Comparison of ENCODE assay signal across 8 cellular contexts in the genomic region with DNA sequence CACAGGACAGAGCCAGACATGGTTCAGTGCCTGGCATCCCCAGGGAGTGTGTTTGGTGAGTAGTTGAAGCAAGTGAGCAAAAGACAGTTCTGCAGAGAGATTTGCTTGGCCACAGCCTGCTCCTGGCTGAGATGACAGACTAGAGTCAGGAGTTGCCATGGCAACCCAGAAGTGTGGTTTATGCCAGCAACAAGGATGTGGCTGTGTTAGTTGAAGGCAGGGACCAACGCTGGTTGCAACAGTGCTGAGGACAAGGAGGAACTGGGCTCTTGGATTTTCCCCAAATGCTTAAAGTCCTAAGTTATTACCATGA. TPM values are rescaled to one million over a fixed set of nuclear protein-coding genes. Genes with fewer than 3 reads are reported as not detected.
DNase-seq lines count a peak whose midpoint lies in the region; ATAC-seq and TF ChIP-seq lines count a peak whose summit lies in the region.

No MANE protein-coding gene starts in this region.

- in situ Hi-C loops in brain microvascular endothelial cell (cut with HindIII; ENCODE audit: low pct_ligation_motif_present, low sequenced_read_pairs): no loop called here

- H3K27ac ChIP-seq in brain microvascular endothelial cell (no peak overlapping the region), thoracic aorta (peak overlapping the region; percentile 68 to 70)

- ATAC-seq in thoracic aorta (ENCODE audit: insufficient number of reproducible peaks, low FRiP score, low read depth) (peak; percentile 85), HG03469 (IDR thresholded peaks at IDR 0.05; ENCODE audit: unreplicated experiment) (no peak), GM21529 (IDR thresholded peaks at IDR 0.05; ENCODE audit: unreplicated experiment) (no peak)

- TF ChIP-seq CTCF in brain microvascular endothelial cell (IDR thresholded peaks at IDR 0.05; ENCODE audit: low read depth, low read length, missing control alignments): no peak
- TF ChIP-seq CTCF in thoracic aorta (IDR thresholded peaks at IDR 0.05): no peak

- H3K9me3 ChIP-seq in thoracic aorta: no peaks in the 10 kb centered on the region

- H3K27me3 ChIP-seq in brain microvascular endothelial cell (replicated peaks) (no peaks in the 10 kb centered on the region), thoracic aorta (replicated peaks; ENCODE audit: insufficient read depth) (no peaks in the 10 kb centered on the region)

- H3K4me3 ChIP-seq in brain microvascular endothelial cell (ENCODE audit: low read depth, low read length): no peak overlapping the region
- H3K4me3 ChIP-seq in thoracic aorta: peak overlapping the region; percentile 4

- H3K36me3 ChIP-seq in brain microvascular endothelial cell (replicated peaks) (no peaks in the 10 kb centered on the region), thoracic aorta (no peaks in the 10 kb centered on the region)

- DNase-seq in Daoy (ENCODE audit: low read depth) (peak; percentile 78), NAMALWA (ENCODE audit: low spot score) (peak; percentile 39), brain microvascular endothelial cell (peak; percentile 78), kidney glomerular epithelial cell (lab: John Stamatoyannopoulos, UW) (peak; percentile 99), thoracic aorta (ENCODE audit: low spot score) (peak; percentile 86), NCI-H1930 (lab: John Stamatoyannopoulos, UW) (no peak)

- peaks cover 0 to 33% of the 10 kb centered on the region in 2 donors for H3K4me1 ChIP-seq in thoracic aorta (ENCODE audit: control insufficient read depth in 1 of 2, low read depth in 2 of 2)

RNA-seq across cellular contexts. Expression of gene NXNL2, which starts 2.7 kb away (rescaled TPM):
- 0.89 and 1.4 TPM in 2 replicates for total RNA-seq in Daoy (2014; rRNA removed; shearing (Covaris generic))
- 1 to 10 TPM in 1 of 2 donors, not detected in 1; 1.8 TPM for total RNA-seq in thoracic aorta

Comparison
In these comparisons a context has a peak if more than half of its experiments do, and no peak if none do; other contexts are left out.
1. DNase-seq: peak in Daoy (single experiment), NAMALWA (single experiment), brain microvascular endothelial cell (single experiment), kidney glomerular epithelial cell (single experiment) and thoracic aorta (single experiment); none in NCI-H1930 (0 of 2).